In the genomic region with DNA sequence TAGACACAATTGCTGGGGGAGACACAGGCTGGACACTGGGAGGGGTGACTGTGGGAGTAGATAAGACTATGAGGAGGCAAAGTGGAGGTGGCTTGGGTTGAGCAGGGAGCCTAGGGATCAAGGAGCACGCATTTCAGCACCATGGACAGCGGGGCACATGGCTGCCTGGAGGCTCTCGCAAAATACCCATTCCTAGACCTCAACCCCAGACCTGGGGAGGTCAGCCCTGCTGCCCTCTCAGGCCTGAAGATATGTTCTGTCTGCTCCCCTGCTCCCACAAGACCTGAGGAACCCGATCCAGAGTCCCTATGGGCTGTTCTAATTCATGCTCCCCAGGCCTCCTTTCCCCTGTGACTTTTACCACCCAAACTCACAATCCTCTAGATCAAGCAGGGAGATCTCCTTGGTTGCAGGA, we compare ENCODE assay signal across 1 cellular context.
TF ChIP-seq lines count a peak whose summit lies in the region.

No MANE protein-coding gene starts in this region.

TF ChIP-seq in K562, 482 proteins besides CTCF, POLR2A, EP300 and RAD21 (continued from another document):
- peak; percentile 15 to 88; a peak in 2 of 4 replicates for TF ChIP-seq TEAD1 (CRISPR knock-in tag; IDR thresholded peaks at IDR 0.05)
- TF ChIP-seq, protein P1, sequence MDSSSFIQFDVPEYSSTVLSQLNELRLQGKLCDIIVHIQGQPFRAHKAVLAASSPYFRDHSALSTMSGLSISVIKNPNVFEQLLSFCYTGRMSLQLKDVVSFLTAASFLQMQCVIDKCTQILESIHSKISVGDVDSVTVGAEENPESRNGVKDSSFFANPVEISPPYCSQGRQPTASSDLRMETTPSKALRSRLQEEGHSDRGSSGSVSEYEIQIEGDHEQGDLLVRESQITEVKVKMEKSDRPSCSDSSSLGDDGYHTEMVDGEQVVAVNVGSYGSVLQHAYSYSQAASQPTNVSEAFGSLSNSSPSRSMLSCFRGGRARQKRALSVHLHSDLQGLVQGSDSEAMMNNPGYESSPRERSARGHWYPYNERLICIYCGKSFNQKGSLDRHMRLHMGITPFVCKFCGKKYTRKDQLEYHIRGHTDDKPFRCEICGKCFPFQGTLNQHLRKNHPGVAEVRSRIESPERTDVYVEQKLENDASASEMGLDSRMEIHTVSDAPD (CRISPR knock-in tag; IDR thresholded peaks at IDR 0.05): no peak
- TF ChIP-seq MEF2D (tag; conservative IDR thresholded peaks at IDR 0.05; ENCODE audit: low read depth): no peak
- peak; percentile 34 for TF ChIP-seq ZFP36 (IDR thresholded peaks at IDR 0.05; ENCODE audit: low read depth, low read length, partially characterized antibody)
- TF ChIP-seq ESRRA (IDR thresholded peaks at IDR 0.05; ENCODE audit: borderline replicate concordance, low read depth): no peak
- no peak for TF ChIP-seq EP400 (IDR thresholded peaks at IDR 0.05)
- no peak for TF ChIP-seq SNAPC5 (CRISPR knock-in tag; IDR thresholded peaks at IDR 0.05)
- no peak for TF ChIP-seq SMARCA5 (IDR thresholded peaks at IDR 0.05)
- no peak for TF ChIP-seq PHB2 (IDR thresholded peaks at IDR 0.05; ENCODE audit: low read depth)
- no peak for TF ChIP-seq ZNF717 (CRISPR knock-in tag; IDR thresholded peaks at IDR 0.05)
- TF ChIP-seq ZBTB2 (IDR thresholded peaks at IDR 0.05): no peak
- TF ChIP-seq ATF7 (IDR thresholded peaks at IDR 0.05): no peak
- TF ChIP-seq ZNF316 (IDR thresholded peaks at IDR 0.05): no peak
- TF ChIP-seq ZNF197 (CRISPR knock-in tag; IDR thresholded peaks at IDR 0.05; ENCODE audit: low read depth): peak; percentile 82
- TF ChIP-seq YBX1 (IDR thresholded peaks at IDR 0.05): no peak
- no peak for TF ChIP-seq MAFK (IDR thresholded peaks at IDR 0.05; ENCODE audit: low read length)
- peak; percentile 74 for TF ChIP-seq E2F1 (CRISPR knock-in tag; IDR thresholded peaks at IDR 0.05)
- no peak for TF ChIP-seq PPARD (CRISPR knock-in tag; IDR thresholded peaks at IDR 0.05)
